Comparison of ENCODE assay signal across 2 cellular contexts in the genomic region with DNA sequence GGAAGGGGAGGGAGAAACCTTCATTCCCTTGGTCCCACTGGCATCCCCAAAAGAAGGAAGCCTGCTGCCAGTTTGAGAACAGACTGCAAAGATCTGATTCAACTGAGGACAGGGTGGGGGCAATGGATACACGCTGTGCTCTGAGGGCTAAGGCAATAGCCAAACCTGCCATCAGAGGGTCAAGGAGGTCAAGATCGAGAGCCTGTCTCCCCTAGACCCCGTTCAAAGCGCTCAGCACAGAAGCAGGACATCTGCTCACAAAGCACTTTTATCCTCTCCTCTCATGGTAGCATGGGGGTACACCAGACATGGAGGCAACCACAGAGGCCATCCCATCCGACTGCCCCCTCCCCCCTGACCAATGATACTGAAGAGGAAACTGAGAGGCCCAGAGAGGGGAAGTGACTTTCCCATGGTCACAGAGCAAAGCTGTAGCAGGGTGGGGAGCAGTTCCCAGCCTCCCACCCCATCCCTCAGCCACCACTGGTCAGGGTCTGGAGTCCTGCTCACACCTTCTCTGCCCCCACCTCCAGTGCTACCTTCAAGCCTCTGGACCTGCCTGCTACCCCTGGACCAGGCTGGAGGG.
TF ChIP-seq lines count a peak whose summit lies in the region.

No MANE protein-coding gene starts in this region.

TF ChIP-seq in GM23338, 12 proteins besides CTCF, POLR2A, EP300 and RAD21 (continued from another document):
- TF ChIP-seq STAT1 (IDR thresholded peaks at IDR 0.05; ENCODE audit: unreplicated experiment) (no peak), EZH2 (IDR thresholded peaks at IDR 0.05; ENCODE audit: low read depth, unreplicated experiment) (no peak)
- TF ChIP-seq, protein P1, sequence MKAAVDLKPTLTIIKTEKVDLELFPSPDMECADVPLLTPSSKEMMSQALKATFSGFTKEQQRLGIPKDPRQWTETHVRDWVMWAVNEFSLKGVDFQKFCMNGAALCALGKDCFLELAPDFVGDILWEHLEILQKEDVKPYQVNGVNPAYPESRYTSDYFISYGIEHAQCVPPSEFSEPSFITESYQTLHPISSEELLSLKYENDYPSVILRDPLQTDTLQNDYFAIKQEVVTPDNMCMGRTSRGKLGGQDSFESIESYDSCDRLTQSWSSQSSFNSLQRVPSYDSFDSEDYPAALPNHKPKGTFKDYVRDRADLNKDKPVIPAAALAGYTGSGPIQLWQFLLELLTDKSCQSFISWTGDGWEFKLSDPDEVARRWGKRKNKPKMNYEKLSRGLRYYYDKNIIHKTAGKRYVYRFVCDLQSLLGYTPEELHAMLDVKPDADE (IDR thresholded peaks at IDR 0.05): no peak
TF ChIP-seq in GM23338: peak in this region for 0.

TF ChIP-seq in HEK293T, 16 proteins besides CTCF, POLR2A, EP300 and RAD21 (continued from another document):
- TF ChIP-seq BHLHE40 (IDR thresholded peaks at IDR 0.05; ENCODE audit: borderline replicate concordance): no peak
- no peak for TF ChIP-seq TARDBP (IDR thresholded peaks at IDR 0.05)
- no peak for TF ChIP-seq SP1 (IDR thresholded peaks at IDR 0.05)
- TF ChIP-seq, protein P2, sequence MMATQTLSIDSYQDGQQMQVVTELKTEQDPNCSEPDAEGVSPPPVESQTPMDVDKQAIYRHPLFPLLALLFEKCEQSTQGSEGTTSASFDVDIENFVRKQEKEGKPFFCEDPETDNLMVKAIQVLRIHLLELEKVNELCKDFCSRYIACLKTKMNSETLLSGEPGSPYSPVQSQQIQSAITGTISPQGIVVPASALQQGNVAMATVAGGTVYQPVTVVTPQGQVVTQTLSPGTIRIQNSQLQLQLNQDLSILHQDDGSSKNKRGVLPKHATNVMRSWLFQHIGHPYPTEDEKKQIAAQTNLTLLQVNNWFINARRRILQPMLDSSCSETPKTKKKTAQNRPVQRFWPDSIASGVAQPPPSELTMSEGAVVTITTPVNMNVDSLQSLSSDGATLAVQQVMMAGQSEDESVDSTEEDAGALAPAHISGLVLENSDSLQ (IDR thresholded peaks at IDR 0.05): no peak
- no peak for TF ChIP-seq FOXA1 (IDR thresholded peaks at IDR 0.05)
- TF ChIP-seq LEF1 (IDR thresholded peaks at IDR 0.05; ENCODE audit: borderline replicate concordance): no peak
- no peak for TF ChIP-seq ELF4 (IDR thresholded peaks at IDR 0.05)
- no peak for TF ChIP-seq NFRKB (IDR thresholded peaks at IDR 0.05)
- TF ChIP-seq L3MBTL2 (conservative IDR thresholded peaks at IDR 0.05): no peak
- TF ChIP-seq SUZ12 (IDR thresholded peaks at IDR 0.05): no peak
- no peak for TF ChIP-seq CTBP1 (IDR thresholded peaks at IDR 0.05; ENCODE audit: borderline replicate concordance)
- TF ChIP-seq HDGF (IDR thresholded peaks at IDR 0.05; ENCODE audit: borderline replicate concordance): no peak
- TF ChIP-seq FOXM1 (IDR thresholded peaks at IDR 0.05; ENCODE audit: borderline replicate concordance): no peak
- TF ChIP-seq ZNF384 (IDR thresholded peaks at IDR 0.05): no peak
